10 cellular contexts compared by ENCODE assay signal in the genomic region with DNA sequence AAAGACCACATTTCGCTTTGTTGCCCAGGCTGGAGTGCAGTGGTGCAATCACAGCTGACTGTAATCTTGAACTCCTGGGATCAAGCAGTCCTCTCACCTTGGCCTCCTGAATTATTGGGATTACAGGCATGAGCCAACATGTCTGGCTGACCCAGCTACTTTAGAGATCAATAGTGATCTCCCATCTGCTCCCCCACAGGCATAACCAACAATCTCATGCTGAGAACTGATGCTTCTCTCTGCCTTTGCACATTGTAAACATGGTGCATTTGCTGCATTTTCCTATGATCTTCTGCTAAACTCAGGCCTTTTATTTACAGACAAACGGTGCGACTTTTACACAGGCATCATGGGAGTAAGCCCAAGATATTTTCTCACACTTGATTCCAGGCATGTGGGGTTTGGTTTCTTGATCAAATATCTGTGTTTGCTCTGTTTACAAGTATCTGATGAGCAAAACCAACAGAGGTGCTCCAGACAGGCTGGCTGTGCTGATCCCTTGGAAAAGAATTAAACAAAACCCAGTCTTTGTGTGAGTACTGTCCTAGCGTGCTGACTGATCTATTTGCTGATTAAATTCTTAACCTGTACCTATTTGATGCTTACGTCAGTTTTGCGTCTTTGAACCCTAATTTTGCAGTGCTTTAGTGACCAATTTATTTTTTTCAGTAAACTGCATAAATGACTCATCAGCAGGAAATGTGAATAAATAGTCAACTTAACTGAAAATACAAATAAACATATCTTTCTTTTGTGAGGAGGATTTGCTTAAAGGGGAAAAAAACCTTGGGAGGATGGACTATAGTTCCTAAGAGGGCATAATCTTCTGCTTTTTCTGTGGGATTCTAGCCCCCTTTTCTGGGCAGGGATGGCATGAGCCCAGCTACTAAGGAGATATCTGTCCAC.
DNase-seq lines count a peak whose midpoint lies in the region; ATAC-seq and TF ChIP-seq lines count a peak whose summit lies in the region.
"Had no signal": no experiment of that assay in that cellular context is flagged by ENCODE, and none has a peak within 500 bp of the region (broad histone marks: within the 10 kb centered on the region; RNA-seq: fewer than 3 reads in every experiment).

No MANE protein-coding gene starts in this region.

- H3K27ac ChIP-seq in mesenchymal stem cell (ENCODE audit: low read length, poor library complexity, severe bottlenecking), result peak overlapping the region; percentile 45
- no peak overlapping the region for H3K27ac ChIP-seq in suprapubic skin
- no peak overlapping the region for H3K27ac ChIP-seq in testis

- no peak overlapping the region for H3K4ac ChIP-seq in mesenchymal stem cell (ENCODE audit: low read depth in 1 of 2, low read length in 2 of 2)

- peak overlapping the region; percentile 38 for H3K27ac Mint-ChIP-seq in activated T-helper 17 cell treated with anti-CD3 and anti-CD28 coated beads, Interleukin-2, amount 50 U/mL, for 72 hours
- H3K27ac Mint-ChIP-seq: activated T-helper 2 cell treated with anti-CD3 and anti-CD28 coated beads, Interferon-gamma antibody, Interleukin-2, Interleukin-4, amounts not matched to agents 10 μg/mL and 5 μg/mL and 100 μg/mL, durations not matched to agents 14 hours and 24 hours and 36 hours had no signal

- no peak for TF ChIP-seq EP300 in suprapubic skin (IDR thresholded peaks at IDR 0.05)

- peak; percentile 66 for ATAC-seq in activated T-helper 17 cell treated with anti-CD3 and anti-CD28 coated beads, Interleukin-2, amount 50 U/mL, for 72 hours (replicated peaks)
- no peak for ATAC-seq in HG03095 (IDR thresholded peaks at IDR 0.05; ENCODE audit: unreplicated experiment)

- H2BK15ac ChIP-seq in mesenchymal stem cell (ENCODE audit: low read depth, poor library complexity, severe bottlenecking), result no peak overlapping the region

- no peaks in the 10 kb centered on the region for H3K36me3 Mint-ChIP-seq in activated T-helper 17 cell treated with anti-CD3 and anti-CD28 coated beads, Interleukin-2, amount 50 U/mL, for 72 hours (ENCODE audit: low read depth)

- TF ChIP-seq CTCF in GM06990 (IDR thresholded peaks at IDR 0.05; ENCODE audit: insufficient read depth, low read length, poor library complexity, severe bottlenecking) (no peak), LNCaP clone FGC (IDR thresholded peaks at IDR 0.05; ENCODE audit: control insufficient read depth, extremely low read depth, insufficient read depth) (no peak), suprapubic skin (IDR thresholded peaks at IDR 0.05) (no peak), testis (IDR thresholded peaks at IDR 0.05) (no peak)

- H4K8ac ChIP-seq in mesenchymal stem cell (ENCODE audit: low read length), result no peak overlapping the region

- TF ChIP-seq POLR2A in suprapubic skin (IDR thresholded peaks at IDR 0.05), result no peak
- TF ChIP-seq POLR2A in testis (IDR thresholded peaks at IDR 0.05), result no peak

- no peak overlapping the region for H4K91ac ChIP-seq in mesenchymal stem cell (ENCODE audit: low read length)

- H2BK120ac ChIP-seq in mesenchymal stem cell (ENCODE audit: low read depth, low read length), result no peak overlapping the region

- peaks cover 3% of the 10 kb centered on the region for H3K9me3 Mint-ChIP-seq in activated T-helper 17 cell treated with anti-CD3 and anti-CD28 coated beads, Interleukin-2, amount 50 U/mL, for 72 hours

- no peak overlapping the region for H2AK5ac ChIP-seq in mesenchymal stem cell (ENCODE audit: low read length, severe bottlenecking)

- H3K23ac ChIP-seq in mesenchymal stem cell (ENCODE audit: low read length in 2 of 2), result no peak overlapping the region

- peaks cover 6% of the 10 kb centered on the region for H3K4me1 ChIP-seq in mesenchymal stem cell (ENCODE audit: control insufficient read depth, insufficient read depth, low read depth, low read length)
- no peaks in the 10 kb centered on the region for H3K4me1 ChIP-seq in suprapubic skin
- no peaks in the 10 kb centered on the region for H3K4me1 ChIP-seq in testis

- DNase-seq in GM06990 (ENCODE audit: extremely low read depth, insufficient read length) (peak; percentile 67), LNCaP clone FGC (ENCODE audit: low read depth) (peak; percentile 85), mesenchymal stem cell (peak; percentile 65), suprapubic skin (ENCODE audit: low spot score in 2 of 2) (no peak), testis (no peak)
- no peak for DNase-seq in stimulated activated CD4-positive, alpha-beta T cell treated with anti-CD3 and anti-CD28 coated beads, Interleukin-4, amount 100 ng/mL, for 24 hours
- DNase-seq: Kasumi-1 had no signal

- H2BK12ac ChIP-seq in mesenchymal stem cell (ENCODE audit: low read length in 2 of 2), result peak overlapping the region; percentile 15 to 78

- H3K4me3 Mint-ChIP-seq in activated T-helper 17 cell treated with anti-CD3 and anti-CD28 coated beads, Interleukin-2, amount 50 U/mL, for 72 hours, result no peak overlapping the region

- H3K9me3 ChIP-seq in mesenchymal stem cell (ENCODE audit: control insufficient read depth, low read length) (no peaks in the 10 kb centered on the region), suprapubic skin (no peaks in the 10 kb centered on the region), testis (no peaks in the 10 kb centered on the region)

- H3K4me2 ChIP-seq in mesenchymal stem cell (ENCODE audit: low read length, poor library complexity, severe bottlenecking), result no peak overlapping the region

- no peak overlapping the region for H3K4me3 ChIP-seq in GM06990 (replicated peaks; ENCODE audit: low read depth, low read length)
- no peak overlapping the region for H3K4me3 ChIP-seq in LNCaP clone FGC (ENCODE audit: low read depth, low read length)
- H3K4me3 ChIP-seq in mesenchymal stem cell (ENCODE audit: insufficient read depth in 1 of 2, low read depth in 1 of 2, low read length in 2 of 2), result no peak overlapping the region
- no peak overlapping the region for H3K4me3 ChIP-seq in suprapubic skin
- no peak overlapping the region for H3K4me3 ChIP-seq in testis

- H3K79me1 ChIP-seq in mesenchymal stem cell (replicated peaks; ENCODE audit: low read length, poor library complexity, severe bottlenecking), result no peaks in the 10 kb centered on the region

- intact Hi-C loops in testis (cut with DNase I; ENCODE audit: low total_unique reads), result no loop called here

- no peaks in the 10 kb centered on the region for H3K27me3 ChIP-seq in GM06990 (replicated peaks; ENCODE audit: control insufficient read depth, insufficient read depth, low read length)
- no peaks in the 10 kb centered on the region for H3K27me3 ChIP-seq in mesenchymal stem cell (ENCODE audit: control insufficient read depth in 1 of 2, insufficient read depth in 1 of 2, low read length in 2 of 2)
- H3K27me3 ChIP-seq in suprapubic skin, result no peaks in the 10 kb centered on the region
- no peaks in the 10 kb centered on the region for H3K27me3 ChIP-seq in testis

- no peak overlapping the region for H3K9ac ChIP-seq in mesenchymal stem cell (ENCODE audit: low read length)

- H3K4me1 Mint-ChIP-seq in activated T-helper 17 cell treated with anti-CD3 and anti-CD28 coated beads, Interleukin-2, amount 50 U/mL, for 72 hours, result peaks cover 6% of the 10 kb centered on the region

- 52% methylated on average over 4 of the region's 6 CpGs for WGBS in mesenchymal stem cell
- WGBS in suprapubic skin, result 75% methylated on average over 6 of the region's 6 CpGs
- 79 to 83% methylated on average over 6 of the region's 6 CpGs for WGBS in testis, 2 donors

- peak overlapping the region; percentile 20 for H2AFZ ChIP-seq in mesenchymal stem cell (ENCODE audit: low read depth, low read length)

- peak overlapping the region; percentile 34 for H2BK5ac ChIP-seq in mesenchymal stem cell (ENCODE audit: low read depth, low read length, poor library complexity, severe bottlenecking)

- H3K36me3 ChIP-seq in GM06990 (ENCODE audit: control insufficient read depth, insufficient read depth, low read length), result no peaks in the 10 kb centered on the region
- H3K36me3 ChIP-seq in mesenchymal stem cell (ENCODE audit: control insufficient read depth in 1 of 2, insufficient read depth in 2 of 2, low read depth in 1 of 2, low read length in 2 of 2), result no peaks in the 10 kb centered on the region
- H3K36me3 ChIP-seq in suprapubic skin, result no peaks in the 10 kb centered on the region
- no peaks in the 10 kb centered on the region for H3K36me3 ChIP-seq in testis (ENCODE audit: low read depth, missing control alignments)

- no peak overlapping the region for H3K14ac ChIP-seq in mesenchymal stem cell (ENCODE audit: low read length in 2 of 2)

- no peaks in the 10 kb centered on the region for H3K27me3 Mint-ChIP-seq in activated T-helper 17 cell treated with anti-CD3 and anti-CD28 coated beads, Interleukin-2, amount 50 U/mL, for 72 hours

- H3K18ac ChIP-seq in mesenchymal stem cell (ENCODE audit: low read depth in 1 of 2, low read length in 2 of 2), result peak overlapping the region; percentile 16 to 34

Comparison
In these comparisons a context has a peak if more than half of its experiments do, and no peak if none do; other contexts are left out.
1. DNase-seq: peak in GM06990 (single experiment), LNCaP clone FGC (single experiment) and mesenchymal stem cell (single experiment); none in suprapubic skin (0 of 2), stimulated activated CD4-positive, alpha-beta T cell treated with anti-CD3 and anti-CD28 coated beads, Interleukin-4, amount 100 ng/mL, for 24 hours (single experiment) and testis (single experiment).